ENCODE assay signal across 15 cellular contexts in the genomic region with DNA sequence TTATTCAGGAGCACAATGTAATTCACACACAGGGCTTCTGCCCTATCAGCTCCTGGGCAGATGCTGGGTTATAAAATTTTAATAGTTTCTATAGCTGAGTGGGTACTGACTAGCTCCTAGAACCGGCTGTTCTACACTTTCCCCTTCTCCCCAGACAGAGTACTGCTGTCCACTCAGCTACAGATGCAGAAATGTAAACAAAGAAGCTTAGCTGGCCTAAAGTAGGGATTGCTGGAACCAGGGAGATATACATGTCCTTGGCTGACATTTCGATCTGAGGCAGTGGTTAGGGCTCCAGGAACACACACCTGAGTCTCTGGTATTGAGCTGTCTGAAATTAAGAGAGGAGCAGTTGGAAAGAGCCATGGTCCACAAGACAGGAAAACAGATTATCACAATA.
DNase-seq lines count a peak whose midpoint lies in the region; ATAC-seq and TF ChIP-seq lines count a peak whose summit lies in the region.
"Had no signal": no experiment of that assay in that cellular context is flagged by ENCODE, and none has a peak within 500 bp of the region (broad histone marks: within the 10 kb centered on the region; RNA-seq: fewer than 3 reads in every experiment).

No MANE protein-coding gene starts in this region.

- CTCF ChIA-PET in HEK293 (lab: Yijun Ruan, JAX): interaction anchor here (1.7 kb wide), 1 partner anchor 51 kb away, joined by 8 read pairs; no protein-coding TSS in a partner anchor

- TF ChIP-seq POLR2A in stomach (IDR thresholded peaks at IDR 0.05) (no peak), Peyer's patch (IDR thresholded peaks at IDR 0.05) (no peak)

- TF ChIP-seq CTCF in HEK293 (tag by site-specific recombination; IDR thresholded peaks at IDR 0.05): no peak
- TF ChIP-seq CTCF in WERI-Rb-1 (IDR thresholded peaks at IDR 0.05; ENCODE audit: low read depth, low read length): no peak
- no peak for TF ChIP-seq CTCF in fibroblast of villous mesenchyme (IDR thresholded peaks at IDR 0.05; ENCODE audit: insufficient read depth, low read depth, low read length)
- no peak for TF ChIP-seq CTCF in stomach (IDR thresholded peaks at IDR 0.05)
- TF ChIP-seq CTCF in Peyer's patch (IDR thresholded peaks at IDR 0.05): no peak

- WGBS in stomach, 5 donors: 42 to 55% (median 45%) methylated on average over 2 of the region's 2 CpGs

- intact Hi-C loops in stomach (cut with DNase I; ENCODE audit: low total_unique reads): no loop called here

- ATAC-seq in HG03159 (IDR thresholded peaks at IDR 0.05; ENCODE audit: unreplicated experiment): no peak

- H3K4me1 ChIP-seq in HEK293 (ENCODE audit: control insufficient read depth, insufficient read depth, low read length): 0 out of 2 replicates have a peak, but pooled peaks cover 2% of the 10 kb centered on the region
- H3K4me1 ChIP-seq in stomach: peaks cover 28 to 57% (median 34%) of the 10 kb centered on the region in 4 donors
- H3K4me1 ChIP-seq in Peyer's patch: no peaks in the 10 kb centered on the region

- POLR2A ChIA-PET in HEK293 (lab: Yijun Ruan, JAX): interaction anchor here (0.5 kb wide), 1 partner anchor 478 kb away, joined by 6 read pairs; no protein-coding TSS in a partner anchor

- H3K36me3 ChIP-seq in HEK293 (ENCODE audit: control insufficient read depth in 2 of 2, insufficient read depth in 1 of 2, low read length in 2 of 2): no peaks in the 10 kb centered on the region
- no peaks in the 10 kb centered on the region for H3K36me3 ChIP-seq in WERI-Rb-1
- H3K36me3 ChIP-seq in stomach: no peaks in the 10 kb centered on the region
- no peaks in the 10 kb centered on the region for H3K36me3 ChIP-seq in Peyer's patch
- H3K36me3 ChIP-seq: BLaER1 had no signal

- TF ChIP-seq EP300 in stomach (IDR thresholded peaks at IDR 0.05): no peak

- no peak overlapping the region for H3K27ac ChIP-seq in HEK293 (ENCODE audit: extremely low read depth, low read depth, low read length)
- H3K27ac ChIP-seq in WERI-Rb-1: no peak overlapping the region
- peak overlapping the region in 3 of 5 donors; percentile 30 to 79 (median 59) for H3K27ac ChIP-seq in stomach
- peak overlapping the region in 2 of 4 donors; percentile 35 to 38 for H3K27ac ChIP-seq in Peyer's patch
- H3K27ac ChIP-seq: BLaER1 had no signal

- H3K9me3 ChIP-seq in HEK293 (ENCODE audit: control insufficient read depth, insufficient read depth, low read depth, low read length) (no peaks in the 10 kb centered on the region), WERI-Rb-1 (ENCODE audit: severe bottlenecking) (no peaks in the 10 kb centered on the region), stomach (peaks cover 0 to 9% (median 8%) of the 10 kb centered on the region in 4 donors), Peyer's patch (no peaks in the 10 kb centered on the region)
- H3K9me3 ChIP-seq: BLaER1, SK-N-SH had no signal

- H3K27me3 ChIP-seq in WERI-Rb-1 (ENCODE audit: insufficient read depth, low read depth, severe bottlenecking) (no peaks in the 10 kb centered on the region), stomach (no peaks in the 10 kb centered on the region), Peyer's patch (no peaks in the 10 kb centered on the region)
- H3K27me3 ChIP-seq: BLaER1 had no signal

- DNase-seq in WERI-Rb-1 (peak; percentile 45), fibroblast of villous mesenchyme (ENCODE audit: low read depth) (peak; percentile 70), stomach (no peak), Peyer's patch (no peak), globus pallidus (ENCODE audit: low spot score) (no peak), UCSD-AML1 (lab: John Stamatoyannopoulos, UW; ENCODE audit: unreplicated experiment) (no peak)
- DNase-seq: DMS 273 treated with DMSO at 0.1 percent for 48 hours, H7, NCI-H146, NCI-H69, Right ventricle myocardium superior, SK-N-SH had no signal

- H3K4me3 ChIP-seq in HEK293 (ENCODE audit: low read depth, low read length) (no peak overlapping the region), WERI-Rb-1 (ENCODE audit: low read depth, low read length) (no peak overlapping the region), fibroblast of villous mesenchyme (ENCODE audit: low read depth, low read length) (no peak overlapping the region), stomach (no peak overlapping the region), Peyer's patch (no peak overlapping the region)
- H3K4me3 ChIP-seq: BLaER1 had no signal

TF ChIP-seq in HEK293, 187 proteins besides CTCF, POLR2A, EP300 and RAD21:
- TF ChIP-seq ZNF341 (tag by site-specific recombination; IDR thresholded peaks at IDR 0.05; ENCODE audit: low read depth) (peak; percentile 38; the same call in 1 of the 2 replicates), OVOL3 (tag by site-specific recombination; IDR thresholded peaks at IDR 0.05) (no peak)

Comparison
In these comparisons a context has a peak if more than half of its experiments do, and no peak if none do; other contexts are left out.
1. H3K27ac ChIP-seq: peak in stomach (3 of 5); none in HEK293 (single experiment) and WERI-Rb-1 (single experiment).
2. DNase-seq: peak in WERI-Rb-1 (single experiment) and fibroblast of villous mesenchyme (single experiment); none in stomach (single experiment), Peyer's patch (0 of 3), globus pallidus (single experiment) and UCSD-AML1 (single experiment).